In the genomic region with DNA sequence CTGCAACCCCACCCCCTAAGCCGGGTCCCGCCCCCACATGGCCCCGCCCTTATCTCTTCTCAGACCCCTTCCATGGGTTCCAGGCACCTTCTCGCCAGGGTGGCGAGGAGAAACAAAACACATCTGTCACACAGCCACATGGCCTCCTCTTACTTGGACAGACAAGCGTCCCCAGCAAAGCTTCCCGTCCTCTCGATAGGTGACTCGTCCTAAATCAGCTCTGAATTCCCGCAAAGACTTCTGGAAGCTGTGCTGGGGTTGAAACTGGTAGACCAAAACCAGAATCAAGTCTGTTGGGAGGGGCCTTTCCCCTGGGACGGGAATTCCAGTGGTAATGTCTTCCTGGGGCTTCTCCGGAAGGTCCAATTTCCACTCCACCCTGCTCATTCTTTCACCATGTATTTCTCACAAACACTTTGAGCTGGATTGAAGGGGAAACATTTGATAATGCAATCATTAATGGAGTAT, we compare ENCODE assay signal across 8 cellular contexts. TPM values are rescaled to one million over a fixed set of nuclear protein-coding genes. Genes with fewer than 3 reads are reported as not detected.
DNase-seq lines count a peak whose midpoint lies in the region; ATAC-seq, FAIRE-seq and TF ChIP-seq lines count a peak whose summit lies in the region.

No MANE protein-coding gene starts in this region.

- H3K4me3 ChIP-seq in Peyer's patch (peak overlapping the region; percentile 69 to 88 (median 77)), esophagus (ENCODE audit: low read depth in 1 of 2, low read length in 2 of 2) (peak overlapping the region; percentile 22 to 56)

- peak overlapping the region; percentile 90 for H3K4me3 Mint-ChIP-seq in osteocyte (ENCODE audit: unreplicated experiment)

- TF ChIP-seq CTCF in Peyer's patch (IDR thresholded peaks at IDR 0.05) = no peak
- no peak for TF ChIP-seq CTCF in osteocyte (IDR thresholded peaks at IDR 0.05)

- FAIRE-seq in frontal cortex (lab: Jason Lieb, UNC) = no peak

- WGBS in esophagus, 2 donors = 4 to 7% methylated on average over 12 of the region's 12 CpGs

- H3K27me3 Mint-ChIP-seq in osteocyte (ENCODE audit: unreplicated experiment) = no peaks in the 10 kb centered on the region

- DNase-seq in GOT3 (lab: John Stamatoyannopoulos, UW) (peak; percentile 1), Peyer's patch (no peak), osteocyte (ENCODE audit: extremely low spot score, unreplicated experiment) (no peak), SIG-M5 (lab: John Stamatoyannopoulos, UW) (no peak), frontal cortex (ENCODE audit: low spot score in 2 of 2) (no peak), ecto neural progenitor cell (ENCODE audit: low spot score) (no peak)

- H3K27me3 ChIP-seq in Peyer's patch (no peaks in the 10 kb centered on the region), esophagus (ENCODE audit: control insufficient read depth in 1 of 2, insufficient read depth in 2 of 2, low read length in 2 of 2) (no peaks in the 10 kb centered on the region)

- H3K36me3 Mint-ChIP-seq in osteocyte (ENCODE audit: unreplicated experiment) = peaks cover 3% of the 10 kb centered on the region

- peak overlapping the region; percentile 99 for H3K27ac Mint-ChIP-seq in osteocyte (ENCODE audit: unreplicated experiment)

- H3K27ac ChIP-seq in Peyer's patch (peak overlapping the region; percentile 79 to 90 (median 80)), esophagus (ENCODE audit: low read depth in 2 of 2, low read length in 1 of 2) (peak overlapping the region; percentile 69 to 84)

- H3K36me3 ChIP-seq in Peyer's patch (no peaks in the 10 kb centered on the region), esophagus (ENCODE audit: control insufficient read depth in 2 of 2, insufficient read depth in 2 of 2, low read length in 1 of 2) (no peaks in the 10 kb centered on the region)

- ATAC-seq in HG03432 (IDR thresholded peaks at IDR 0.05; ENCODE audit: unreplicated experiment) = no peak

- H3K9me3 ChIP-seq in Peyer's patch (no peaks in the 10 kb centered on the region), esophagus (ENCODE audit: control insufficient read depth in 2 of 2, insufficient read depth in 1 of 2, low read depth in 1 of 2, low read length in 1 of 2) (no peaks in the 10 kb centered on the region)

- H3K4me1 Mint-ChIP-seq in osteocyte (ENCODE audit: unreplicated experiment) = peaks cover 46% of the 10 kb centered on the region

- H3K4me1 ChIP-seq in Peyer's patch (peaks cover 0 to 25% (median 3%) of the 10 kb centered on the region in 4 donors), esophagus (ENCODE audit: control insufficient read depth in 2 of 2, insufficient read depth in 2 of 2, low read length in 1 of 2) (no peaks in the 10 kb centered on the region)

- TF ChIP-seq POLR2A in Peyer's patch (IDR thresholded peaks at IDR 0.05) = no peak

- H3K9me3 Mint-ChIP-seq in osteocyte (ENCODE audit: unreplicated experiment) = no peaks in the 10 kb centered on the region

RNA-seq across cellular contexts. Expression of gene CTNNAL1, which starts 0.4 kb away (rescaled TPM):
- total RNA-seq in Peyer's patch = 10 to 100 TPM in 1 of 4 donors, 1 to 10 TPM in 3; 4.4 to 40.4 (median 6.2) TPM
- polyA plus RNA-seq in esophagus = 10 to 100 TPM; 13.5 to 15.0 TPM
- 46.3 and 55.4 TPM in 2 replicates for total RNA-seq in osteocyte
- total RNA-seq in frontal cortex = 7.3 TPM
